Comparison of ENCODE assay signal across 23 cellular contexts in genomic region chr7:95960706-95961244, GRCh38.
A peak's percentile ranks its signal among the peaks of the same experiment; 100 is the strongest.
DNase-seq lines count a peak whose midpoint lies in the region; ATAC-seq, FAIRE-seq and TF ChIP-seq lines count a peak whose summit lies in the region.
"Had no signal": no experiment of that assay in that cellular context is flagged by ENCODE, and none has a peak within 500 bp of the region (broad histone marks: within the 10 kb centered on the region; RNA-seq: fewer than 3 reads in every experiment).

No MANE protein-coding gene starts in this region.

- H3K4me1 ChIP-seq in HepG2 (ENCODE audit: insufficient read depth, low read length), result no peaks in the 10 kb centered on the region
- H3K4me1 ChIP-seq in right lobe of liver, result no peaks in the 10 kb centered on the region
- H3K4me1 ChIP-seq: A549; BE2C; BLaER1 treated with 17β-estradiol and CSF1 and Interleukin-3, amounts not matched to agents 10 nM and 100 nM; HAP-1 had no signal

- H3K27ac ChIP-seq in HepG2 (ENCODE audit: extremely low read length, insufficient read depth, low read length), result no peak overlapping the region
- H3K27ac ChIP-seq in right lobe of liver, result no peak overlapping the region
- H3K27ac ChIP-seq: A549; BLaER1 treated with 17β-estradiol and CSF1 and Interleukin-3, amounts not matched to agents 10 nM and 100 nM had no signal

- CTCF ChIA-PET in HepG2 (lab: Yijun Ruan, JAX; ENCODE audit: low intra/inter-chr PET ratio, low total read pairs), result no interaction called here

- TF ChIP-seq EP300 in HepG2 (IDR thresholded peaks at IDR 0.05; ENCODE audit: low read depth in 2 of 2, low read length in 2 of 2) (no peak), HepG2 (CRISPR knock-in tag; IDR thresholded peaks at IDR 0.05; ENCODE audit: borderline replicate concordance) (no peak)

- H3K27me3 ChIP-seq in HepG2 (ENCODE audit: control insufficient read depth in 1 of 2, insufficient read depth in 2 of 2, low read length in 2 of 2), result no peaks in the 10 kb centered on the region
- H3K27me3 ChIP-seq in right lobe of liver, result no peaks in the 10 kb centered on the region
- H3K27me3 ChIP-seq: BE2C; BLaER1 treated with 17β-estradiol and CSF1 and Interleukin-3, amounts not matched to agents 10 nM and 100 nM had no signal

- H3K4me2 ChIP-seq in HepG2 (ENCODE audit: low read depth, low read length), result no peak overlapping the region
- H3K4me2 ChIP-seq: A549; BLaER1 treated with 17β-estradiol and CSF1 and Interleukin-3, amounts not matched to agents 10 nM and 100 nM had no signal

- H3K9me3 ChIP-seq in HepG2 (ENCODE audit: low read length) (no peaks in the 10 kb centered on the region), right lobe of liver (no peaks in the 10 kb centered on the region)
- H3K9me3 ChIP-seq: A549; BE2C; BLaER1 treated with 17β-estradiol and CSF1 and Interleukin-3, amounts not matched to agents 10 nM and 100 nM; HAP-1 had no signal

- TF ChIP-seq POLR2A in HepG2 (IDR thresholded peaks at IDR 0.05; ENCODE audit: insufficient read depth in 1 of 2, low read depth in 2 of 2, low read length in 2 of 2), result no peak
- TF ChIP-seq POLR2A in right lobe of liver (IDR thresholded peaks at IDR 0.05), result no peak

- H3K36me3 ChIP-seq in HepG2 (replicated peaks in 1 of 2; ENCODE audit: control insufficient read depth in 1 of 2, insufficient read depth in 2 of 2, low read length in 2 of 2), result no peaks in the 10 kb centered on the region
- H3K36me3 ChIP-seq in right lobe of liver, result no peaks in the 10 kb centered on the region
- H3K36me3 ChIP-seq: BE2C; BLaER1 treated with 17β-estradiol and CSF1 and Interleukin-3, amounts not matched to agents 10 nM and 100 nM; HAP-1 had no signal

- H3K4me3 ChIP-seq in HepG2 (replicated peaks in 1 of 3; ENCODE audit: insufficient read depth in 1 of 3, low read depth in 2 of 3, low read length in 3 of 3), result no peak overlapping the region
- no peak overlapping the region for H3K4me3 ChIP-seq in right lobe of liver
- no peak overlapping the region for H3K4me3 ChIP-seq in LNCaP clone FGC (ENCODE audit: low read depth, low read length)
- H3K4me3 ChIP-seq: A549; BLaER1 treated with 17β-estradiol and CSF1 and Interleukin-3, amounts not matched to agents 10 nM and 100 nM; HAP-1 had no signal

- no peak for TF ChIP-seq CTCF in HepG2 (CRISPR knock-in tag; IDR thresholded peaks at IDR 0.05)
- no peak for TF ChIP-seq CTCF in right lobe of liver (IDR thresholded peaks at IDR 0.05)
- TF ChIP-seq CTCF in LNCaP clone FGC (IDR thresholded peaks at IDR 0.05; ENCODE audit: control insufficient read depth, extremely low read depth, insufficient read depth), result no peak

- in situ Hi-C loops in HepG2 (cut with HindIII; ENCODE audit: extremely low pct_ligation_motif_present, low pct_unique_long_range_greater_than_20kb), result no loop called here

- TF ChIP-seq RAD21 in HepG2 (CRISPR knock-in tag; IDR thresholded peaks at IDR 0.05), result no peak

- intact Hi-C loops in HepG2 (cut with micrococcal nuclease; ENCODE audit: unreplicated experiment), result no loop called here
- intact Hi-C loops in right lobe of liver (cut with DNase I), result no loop called here

- FAIRE-seq in HepG2 (lab: Jason Lieb, UNC), result no peak
- FAIRE-seq: A549, D721Med, G401.6, GM12892, H54 had no signal

- no TSS peak for BruUV-seq in HepG2 (replicated peaks; lab: Mats Ljungman, UMichigan)

- H2AFZ ChIP-seq in HepG2 (ENCODE audit: low read length), result no peak overlapping the region

- H3K9ac ChIP-seq in HepG2 (ENCODE audit: insufficient read depth, low read depth, low read length), result no peak overlapping the region
- H3K9ac ChIP-seq: BLaER1 treated with 17β-estradiol and CSF1 and Interleukin-3, amounts not matched to agents 10 nM and 100 nM had no signal

- H4K20me1 ChIP-seq in HepG2 (ENCODE audit: insufficient read depth, low read length), result no peaks in the 10 kb centered on the region
- H4K20me1 ChIP-seq: BLaER1 treated with 17β-estradiol and CSF1 and Interleukin-3, amounts not matched to agents 10 nM and 100 nM had no signal

- WGBS in HepG2 (ENCODE audit: low lambda C conversion rate), result 7% methylated on average over 5 of the region's 5 CpGs
- 67% methylated on average over 5 of the region's 5 CpGs for WGBS in right lobe of liver (ENCODE audit: insufficient coverage, low coverage, low lambda C conversion rate, missing lambda C conversion rate)

- no peaks in the 10 kb centered on the region for H3K79me2 ChIP-seq in HepG2 (ENCODE audit: insufficient read depth, low read length)

- no peak for ATAC-seq in HepG2
- ATAC-seq in right lobe of liver, result no peak
- ATAC-seq in HG02970 (IDR thresholded peaks at IDR 0.05; ENCODE audit: low FRiP score, unreplicated experiment), result no peak
- ATAC-seq: A549 had no signal

- POLR2A ChIA-PET in HepG2 (lab: Yijun Ruan, JAX), result no interaction called here

- DNase-seq in NCI-H187 (lab: John Stamatoyannopoulos, UW) (peak; percentile 9 to 37), NCI-H187 treated with DMSO at 0.1 percent for 48 hours (lab: John Stamatoyannopoulos, UW) (no peak), HepG2 (ENCODE audit: low spot score) (no peak), right lobe of liver (no peak), LNCaP clone FGC (ENCODE audit: low read depth) (peak; percentile 51)
- DNase-seq in activated naive CD4-positive, alpha-beta T cell treated with Interleukin-2 at 50 U/mL for 16 hours, result no peak
- DNase-seq: 8988T; ACHN; AML-193; BE2C; CD4-positive, alpha-beta T cell; CD8-positive, alpha-beta memory T cell; DMS 273 treated with DMSO at 0.1 percent for 48 hours; DND-41; GOT3 had no signal

TF ChIP-seq in HepG2, 621 proteins besides CTCF, POLR2A, EP300 and RAD21:
- TF ChIP-seq ATF7 (IDR thresholded peaks at IDR 0.05), result peak; percentile 69
- no peak for TF ChIP-seq ATF7 (CRISPR knock-in tag; IDR thresholded peaks at IDR 0.05)
- TF ChIP-seq SRSF1 (optimal IDR thresholded peaks at IDR 0.05; ENCODE audit: low read depth, low read length), result no peak
TF ChIP-seq in HepG2: peak in this region for 1.

Comparison
In these comparisons a context has a peak if more than half of its experiments do, and no peak if none do; other contexts are left out.
1. DNase-seq: peak in NCI-H187 (2 of 2) and LNCaP clone FGC (single experiment); none in NCI-H187 treated with DMSO at 0.1 percent for 48 hours (single experiment), HepG2 (single experiment), right lobe of liver (0 of 3) and activated naive CD4-positive, alpha-beta T cell treated with Interleukin-2 at 50 U/mL for 16 hours (single experiment).